ENCODE assay signal across 13 cellular contexts in the genomic region with DNA sequence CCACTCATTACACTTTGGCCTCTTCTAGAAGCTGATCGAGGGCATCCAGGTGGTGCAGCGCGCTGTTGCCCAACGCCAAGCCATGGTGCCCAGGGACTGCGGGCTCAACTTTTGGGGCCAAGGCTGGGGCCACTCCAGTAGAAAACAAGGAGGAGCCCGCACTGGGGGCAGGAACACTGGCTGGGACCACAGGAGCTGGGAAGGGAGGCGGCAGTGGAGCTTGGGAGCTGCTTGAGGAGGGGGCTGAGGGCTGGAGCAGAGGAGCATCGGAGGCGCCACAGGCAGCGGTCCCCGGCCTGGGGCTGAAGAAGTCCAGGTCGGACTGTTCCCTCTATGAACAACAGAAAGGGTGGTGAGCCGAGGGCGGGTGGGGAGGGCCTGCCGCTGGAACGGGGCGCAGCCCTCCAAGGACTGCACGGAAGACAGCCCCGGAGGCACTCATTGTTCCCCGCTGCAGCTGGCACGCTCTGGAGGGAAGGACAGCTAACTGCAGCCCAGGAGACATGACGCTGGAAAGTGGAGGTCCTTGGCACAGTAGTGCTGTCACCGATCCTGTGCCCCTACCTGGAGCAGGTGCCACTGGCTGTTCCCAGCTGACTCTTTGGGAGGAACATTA. TPM values are rescaled to one million over a fixed set of nuclear protein-coding genes. Genes with fewer than 3 reads are reported as not detected.
DNase-seq lines count a peak whose midpoint lies in the region; ATAC-seq and TF ChIP-seq lines count a peak whose summit lies in the region.
"Had no signal": no experiment of that assay in that cellular context is flagged by ENCODE, and none has a peak within 500 bp of the region (broad histone marks: within the 10 kb centered on the region; RNA-seq: fewer than 3 reads in every experiment).

No MANE protein-coding gene starts in this region.

- H3K4me2 ChIP-seq in H9 (ENCODE audit: insufficient read depth, insufficient read length, low read length) = no peak overlapping the region

- H3K4me3 Mint-ChIP-seq in CD14-positive monocyte = no peak overlapping the region
- no peak overlapping the region; a peak in 1 of 5 replicates for H3K4me3 Mint-ChIP-seq in H9
- no peak overlapping the region for H3K4me3 Mint-ChIP-seq in naive thymus-derived CD8-positive, alpha-beta T cell
- H3K4me3 Mint-ChIP-seq: nephron progenitor cell had no signal

- no peak overlapping the region for H3K18ac ChIP-seq in H9 (ENCODE audit: insufficient read length, low read depth, low read length)

- TF ChIP-seq CTCF in CD14-positive monocyte (IDR thresholded peaks at IDR 0.05) = no peak
- TF ChIP-seq CTCF in H9 (conservative IDR thresholded peaks at IDR 0.05) = no peak

- no peak overlapping the region for H2BK15ac ChIP-seq in H9 (ENCODE audit: low read depth, low read length)

- H3T11ph ChIP-seq in H9 (ENCODE audit: low read length) = no peak overlapping the region

- no peak overlapping the region for H4K91ac ChIP-seq in H9 (ENCODE audit: insufficient read length, low read depth, low read length)

- peaks cover 87% of the 10 kb centered on the region for H3K36me3 ChIP-seq in adipocyte (ENCODE audit: control insufficient read depth, insufficient read depth, low read length, severe bottlenecking)

- H3K9me3 ChIP-seq in H9 (ENCODE audit: control insufficient read depth, low read depth, low read length) = no peaks in the 10 kb centered on the region
- no peaks in the 10 kb centered on the region for H3K9me3 ChIP-seq in adipocyte (ENCODE audit: control insufficient read depth, low read length)
- H3K9me3 ChIP-seq: right atrium auricular region, thoracic aorta had no signal

- no peak overlapping the region for H3K27ac ChIP-seq in H9 (ENCODE audit: insufficient read length, low read depth, low read length)
- H3K27ac ChIP-seq: thoracic aorta had no signal

- peaks cover 4% of the 10 kb centered on the region for H4K20me1 ChIP-seq in H9 (ENCODE audit: control insufficient read depth, insufficient read depth, insufficient read length)

- H2AFZ ChIP-seq in H9 (ENCODE audit: low read length) = no peak overlapping the region

- H4K8ac ChIP-seq in H9 (replicated peaks; ENCODE audit: insufficient read length, low read depth, low read length) = no peak overlapping the region

- intact Hi-C loops in CD14-positive monocyte (cut with micrococcal nuclease) = no loop called here

- H3K4ac ChIP-seq in H9 (ENCODE audit: low read depth, low read length) = no peak overlapping the region

- H3K23me2 ChIP-seq in H9 (ENCODE audit: insufficient read length, low read depth, low read length, poor library complexity, severe bottlenecking) = no peaks in the 10 kb centered on the region

- H2BK12ac ChIP-seq in H9 (ENCODE audit: insufficient read length, low read depth, low read length) = no peak overlapping the region

- H2BK5ac ChIP-seq in H9 (ENCODE audit: insufficient read length, low read length) = no peak overlapping the region

- H3K4me1 Mint-ChIP-seq in CD14-positive monocyte = peaks cover 37% of the 10 kb centered on the region
- H3K4me1 Mint-ChIP-seq in H9 = peaks cover 8 to 15% of the 10 kb centered on the region in 2 experiments
- H3K4me1 Mint-ChIP-seq in naive thymus-derived CD8-positive, alpha-beta T cell = peaks cover 7 to 27% (median 18%) of the 10 kb centered on the region in 4 donors

- no peaks in the 10 kb centered on the region for H3K4me1 ChIP-seq in H9 (ENCODE audit: insufficient read depth, low read length)
- peaks cover 40% of the 10 kb centered on the region for H3K4me1 ChIP-seq in adipocyte (ENCODE audit: control insufficient read depth, insufficient read depth, low read length)

- WGBS in H9 (ENCODE audit: extremely low coverage, insufficient read length, low lambda C conversion rate) = no CpG with 5 or more reads among the region's 23 CpGs

- H3K56ac ChIP-seq in H9 (ENCODE audit: insufficient read length, low read depth, low read length) = no peak overlapping the region

- H2BK20ac ChIP-seq in H9 (ENCODE audit: low read depth, low read length, poor library complexity, severe bottlenecking) = no peak overlapping the region

- H3K27me3 Mint-ChIP-seq in CD14-positive monocyte (ENCODE audit: low read depth in 3 of 3) (peaks cover 0 to 2% (median 0%) of the 10 kb centered on the region in 3 donors), H9 (ENCODE audit: low read depth) (no peaks in the 10 kb centered on the region)
- H3K27me3 Mint-ChIP-seq in naive thymus-derived CD8-positive, alpha-beta T cell = no peaks in the 10 kb centered on the region

- H3K79me2 ChIP-seq in H9 (ENCODE audit: insufficient read depth, low read length) = no peaks in the 10 kb centered on the region

- H3K36me3 Mint-ChIP-seq in CD14-positive monocyte (peaks cover 82 to 97% of the 10 kb centered on the region in 2 donors), H9 (ENCODE audit: insufficient read depth in 1 of 3, low read depth in 3 of 3) (peaks cover 34 to 87% (median 81%) of the 10 kb centered on the region in 3 experiments; a peak in 6 of 7 replicates)
- H3K36me3 Mint-ChIP-seq in naive thymus-derived CD8-positive, alpha-beta T cell = peaks cover 0 to 71% (median 3%) of the 10 kb centered on the region in 3 donors

- no peaks in the 10 kb centered on the region for H3K79me1 ChIP-seq in H9 (ENCODE audit: insufficient read depth, low read depth, low read length, poor library complexity, severe bottlenecking)

- DNase-seq in CD14-positive monocyte (ENCODE audit: low spot score) (no peak), H9 (no peak), adipocyte (ENCODE audit: low read depth) (no peak), NOMO-1 treated with dmso at 0.1 percent for 144 hours (lab: John Stamatoyannopoulos, UW; ENCODE audit: unreplicated experiment) (no peak), HUDEP-2 (lab: John Stamatoyannopoulos, UW; ENCODE audit: unreplicated experiment in 76 of 76) (no peak), mesenteric fat pad (ENCODE audit: low spot score) (no peak)
- no peak for DNase-seq in naive thymus-derived CD8-positive, alpha-beta T cell
- DNase-seq: central memory CD4-positive, alpha-beta T cell had no signal

- POLR2A ChIA-PET in naive thymus-derived CD8-positive, alpha-beta T cell (lab: Charles Lee) = interaction anchor here (2.3 to 3.3 kb wide), 3 partner anchors 21 to 126 kb away, joined by 7 to 14 read pairs (median 9); partner anchors contain the start of genes GGA3, MIF4GD and MRPS7

- H2BK120ac ChIP-seq in H9 (ENCODE audit: low read depth, low read length, poor library complexity, severe bottlenecking) = no peak overlapping the region

- no peak overlapping the region for H4K5ac ChIP-seq in H9 (ENCODE audit: insufficient read length, low read depth, low read length)

- H3K27ac Mint-ChIP-seq in CD14-positive monocyte = peak overlapping the region in 6 of 7 donors; percentile 27 to 80 (median 58)
- H3K27ac Mint-ChIP-seq in H9 = peak overlapping the region in 2 of 3 experiments; percentile 73 to 86; a peak in 3 of 7 replicates
- H3K27ac Mint-ChIP-seq in naive thymus-derived CD8-positive, alpha-beta T cell = peak overlapping the region in 6 of 10 donors; percentile 14 to 74 (median 50)
- H3K27ac Mint-ChIP-seq: nephron progenitor cell had no signal

- H3K27me3 ChIP-seq in H9 (ENCODE audit: insufficient read depth, low read length) (no peaks in the 10 kb centered on the region), adipocyte (replicated peaks; ENCODE audit: control insufficient read depth, insufficient read depth, low read length) (no peaks in the 10 kb centered on the region)
- H3K27me3 ChIP-seq: right atrium auricular region had no signal

- H2AK5ac ChIP-seq in H9 (ENCODE audit: insufficient read length, low read length) = no peak overlapping the region

- H3K9ac ChIP-seq in H9 (ENCODE audit: extremely low read depth, insufficient read length, low read length) = no peak overlapping the region
- peak overlapping the region; percentile 61 for H3K9ac ChIP-seq in adipocyte (ENCODE audit: low read length)

- no peak overlapping the region for H3K23ac ChIP-seq in H9 (ENCODE audit: insufficient read length, low read depth, low read length)

- H3K9me3 Mint-ChIP-seq in CD14-positive monocyte = peaks cover 0 to 1% (median 0%) of the 10 kb centered on the region in 7 donors
- H3K9me3 Mint-ChIP-seq in H9 = no peaks in the 10 kb centered on the region
- H3K9me3 Mint-ChIP-seq in naive thymus-derived CD8-positive, alpha-beta T cell = no peaks in the 10 kb centered on the region
- H3K9me3 Mint-ChIP-seq: nephron progenitor cell had no signal

- H3K14ac ChIP-seq in H9 (ENCODE audit: insufficient read depth, low read length) = no peak overlapping the region

- no peak overlapping the region for H3K4me3 ChIP-seq in adipocyte (ENCODE audit: low read length)
- H3K4me3 ChIP-seq: lung, right atrium auricular region, thoracic aorta had no signal

- no peak for ATAC-seq in naive thymus-derived CD8-positive, alpha-beta T cell
- no peak for ATAC-seq in GM19463 (IDR thresholded peaks at IDR 0.05; ENCODE audit: unreplicated experiment)

RNA-seq across cellular contexts. Expression of gene GGA3, which starts 21.5 kb away (rescaled TPM):
- polyA plus RNA-seq in CD14-positive monocyte = 10 to 100 TPM in 1 of 2 donors, 1 to 10 TPM in 1; 4.3 to 15.7 TPM
- total RNA-seq in H9 (2021) = 50.3 and 58.2 TPM in 2 replicates
- total RNA-seq in naive thymus-derived CD8-positive, alpha-beta T cell = 100 to 1,000 TPM; 105 to 107 TPM
- 10 to 100 TPM in 2 of 3 donors, 1 to 10 TPM in 1; 6.2 to 20.1 (median 14.7) TPM for polyA plus RNA-seq in naive thymus-derived CD8-positive, alpha-beta T cell
- total RNA-seq in mesenteric fat pad = 42.8 TPM

RNA-seq across cellular contexts. Expression of gene MRPS7, which starts 21.8 kb away (rescaled TPM):
- 100 to 1,000 TPM; 101 to 122 TPM for polyA plus RNA-seq in CD14-positive monocyte
- total RNA-seq in H9 (2021) (93.7 and 97.4 TPM in 2 replicates), mesenteric fat pad (45.7 TPM)
- 10 to 100 TPM; 40.5 to 41.1 TPM for total RNA-seq in naive thymus-derived CD8-positive, alpha-beta T cell
- polyA plus RNA-seq in naive thymus-derived CD8-positive, alpha-beta T cell = 100 to 1,000 TPM; 113 to 132 (median 122) TPM

RNA-seq across cellular contexts. Expression of gene MIF4GD, which starts 31.1 kb away (rescaled TPM):
- polyA plus RNA-seq in CD14-positive monocyte = 100 to 1,000 TPM in 1 of 2 donors, 10 to 100 TPM in 1; 80.6 to 103 TPM
- 24.0 and 26.1 TPM in 2 replicates for total RNA-seq in H9 (2021)
- 10 to 100 TPM; 37.3 to 39.4 TPM for total RNA-seq in naive thymus-derived CD8-positive, alpha-beta T cell
- polyA plus RNA-seq in naive thymus-derived CD8-positive, alpha-beta T cell = 10 to 100 TPM; 76.2 to 96.6 (median 90.5) TPM
- total RNA-seq in mesenteric fat pad = 15.5 TPM

RNA-seq across cellular contexts. Expression of gene NUP85, which starts 34.4 kb away (rescaled TPM):
- 10 to 100 TPM; 36.3 to 38.7 TPM for polyA plus RNA-seq in CD14-positive monocyte
- total RNA-seq in H9 (2021) (136 and 145 TPM in 2 replicates), mesenteric fat pad (60.2 TPM)
- total RNA-seq in naive thymus-derived CD8-positive, alpha-beta T cell = 100 to 1,000 TPM; 150 to 155 TPM
- 10 to 100 TPM; 17.3 to 39.4 (median 21.4) TPM for polyA plus RNA-seq in naive thymus-derived CD8-positive, alpha-beta T cell

RNA-seq across cellular contexts. Expression of gene SLC25A19, which starts 49.3 kb away (rescaled TPM):
- 10 to 100 TPM; 14.4 to 18.8 TPM for polyA plus RNA-seq in CD14-positive monocyte
- 24.2 and 27.2 TPM in 2 replicates for total RNA-seq in H9 (2021)
- 10 to 100 TPM; 20.5 to 22.5 TPM for total RNA-seq in naive thymus-derived CD8-positive, alpha-beta T cell
- polyA plus RNA-seq in naive thymus-derived CD8-positive, alpha-beta T cell = 10 to 100 TPM; 11.2 to 15.4 (median 13.3) TPM
- 16.4 TPM for total RNA-seq in mesenteric fat pad
